22 cellular contexts compared by ENCODE assay signal in genomic region chr5:96562614-96563013, GRCh38.
DNase-seq lines count a peak whose midpoint lies in the region; ATAC-seq and TF ChIP-seq lines count a peak whose summit lies in the region.
"Had no signal": no experiment of that assay in that cellular context is flagged by ENCODE, and none has a peak within 500 bp of the region (broad histone marks: within the 10 kb centered on the region; RNA-seq: fewer than 3 reads in every experiment).

No MANE protein-coding gene starts in this region.

- intact Hi-C loops in dorsolateral prefrontal cortex (cut with DNase I) (no loop called here), esophagus muscularis mucosa (cut with DNase I) (no loop called here)

- H3K4me1 Mint-ChIP-seq in osteocyte (ENCODE audit: unreplicated experiment) = peaks cover 34% of the 10 kb centered on the region
- peaks cover 16% of the 10 kb centered on the region for H3K4me1 Mint-ChIP-seq in mesothelial cell of epicardium

- no peaks in the 10 kb centered on the region for H3K9me3 ChIP-seq in GM23248 (ENCODE audit: low read depth)
- H3K9me3 ChIP-seq in fibroblast of lung (ENCODE audit: control insufficient read depth, insufficient read depth, low read depth, low read length) = no peaks in the 10 kb centered on the region
- H3K9me3 ChIP-seq in esophagus muscularis mucosa = no peaks in the 10 kb centered on the region
- H3K9me3 ChIP-seq: gastroesophageal sphincter, right lobe of liver had no signal

- H3K4me1 ChIP-seq in GM23248 (ENCODE audit: insufficient read depth) (peaks cover 40% of the 10 kb centered on the region), fibroblast of lung (ENCODE audit: control insufficient read depth, extremely low read depth, insufficient read depth, low read length) (peaks cover 16% of the 10 kb centered on the region), esophagus muscularis mucosa (peaks cover 0 to 9% (median 7%) of the 10 kb centered on the region in 4 donors)
- H3K4me1 ChIP-seq: neural progenitor cell, right lobe of liver had no signal

- H3K4me3 Mint-ChIP-seq in osteocyte (ENCODE audit: unreplicated experiment) (no peak overlapping the region), mesothelial cell of epicardium (no peak overlapping the region)
- H3K4me3 Mint-ChIP-seq: brain, neural progenitor cell had no signal

- no peak overlapping the region; the same call in 1 of the 2 replicates for H3K9ac ChIP-seq in GM23248
- no peak overlapping the region for H3K9ac ChIP-seq in fibroblast of lung (ENCODE audit: insufficient read depth, low read length)
- H3K9ac ChIP-seq: BLaER1, neural progenitor cell had no signal

- TF ChIP-seq POLR2A in esophagus muscularis mucosa (IDR thresholded peaks at IDR 0.05; ENCODE audit: low read depth) = no peak

- no peaks in the 10 kb centered on the region for H3K27me3 ChIP-seq in GM23248 (replicated peaks; ENCODE audit: insufficient read depth)
- H3K27me3 ChIP-seq in fibroblast of lung (ENCODE audit: control insufficient read depth, insufficient read depth, low read length) = no peaks in the 10 kb centered on the region
- H3K27me3 ChIP-seq in dorsolateral prefrontal cortex = no peaks in the 10 kb centered on the region
- H3K27me3 ChIP-seq in esophagus muscularis mucosa = no peaks in the 10 kb centered on the region
- H3K27me3 ChIP-seq: BLaER1, gastroesophageal sphincter, neural progenitor cell, right lobe of liver had no signal

- no peak for TF ChIP-seq EP300 in esophagus muscularis mucosa (IDR thresholded peaks at IDR 0.05)

- H3K4me2 ChIP-seq in GM23248 (ENCODE audit: unreplicated experiment) (peak overlapping the region; percentile 24), fibroblast of lung (ENCODE audit: extremely low read depth, insufficient read depth, low read length) (peak overlapping the region; percentile 35)
- H3K4me2 ChIP-seq: BLaER1, neural progenitor cell had no signal

- no peaks in the 10 kb centered on the region for H3K36me3 Mint-ChIP-seq in osteocyte (ENCODE audit: unreplicated experiment)
- H3K36me3 Mint-ChIP-seq in mesothelial cell of epicardium = no peaks in the 10 kb centered on the region
- H3K36me3 Mint-ChIP-seq: brain, neural progenitor cell had no signal

- no peaks in the 10 kb centered on the region for H3K36me3 ChIP-seq in GM23248 (ENCODE audit: low read depth)
- no peaks in the 10 kb centered on the region for H3K36me3 ChIP-seq in fibroblast of lung (ENCODE audit: control insufficient read depth, insufficient read depth, low read length)
- H3K36me3 ChIP-seq in esophagus muscularis mucosa = no peaks in the 10 kb centered on the region
- H3K36me3 ChIP-seq: BLaER1, gastroesophageal sphincter, neural progenitor cell, right lobe of liver had no signal

- no peaks in the 10 kb centered on the region for H3K9me2 ChIP-seq in GM23248 (ENCODE audit: insufficient read depth)

- in situ Hi-C loops in GM23248 (cut with MboI) = no loop called here

- H3K4me3 ChIP-seq in GM23248 (no peak overlapping the region), fibroblast of lung (replicated peaks in 1 of 4; ENCODE audit: control extremely low read depth in 1 of 4, insufficient read depth in 1 of 4, low read depth in 3 of 4, low read length in 4 of 4) (no peak overlapping the region), dorsolateral prefrontal cortex (no peak overlapping the region), esophagus muscularis mucosa (no peak overlapping the region)
- H3K4me3 ChIP-seq: BLaER1, gastroesophageal sphincter, neural progenitor cell, right lobe of liver had no signal

- H3F3A ChIP-seq in GM23248 (ENCODE audit: insufficient read depth) = peaks cover 36% of the 10 kb centered on the region

- DNase-seq in GM23248 = peak; percentile 62
- DNase-seq in fibroblast of lung (ENCODE audit: low read depth in 2 of 2) = peak in 1 of 2 donors; percentile 77
- DNase-seq in osteocyte (ENCODE audit: extremely low spot score, unreplicated experiment) = no peak
- no peak for DNase-seq in mesothelial cell of epicardium (ENCODE audit: low spot score in 2 of 2, unreplicated experiment in 2 of 2)
- DNase-seq in dorsolateral prefrontal cortex = no peak
- no peak for DNase-seq in stimulated activated naive CD4-positive, alpha-beta T cell (lab: John Stamatoyannopoulos, UW)
- no peak for DNase-seq in esophagus muscularis mucosa (ENCODE audit: extremely low spot score)
- DNase-seq: activated CD4-positive, alpha-beta T cell treated with anti-CD3 and anti-CD28 coated beads for 4 hours; activated naive CD4-positive, alpha-beta T cell treated with Interleukin-2 at 50 U/mL for 16 hours; DMS 273 treated with DMSO at 0.1 percent for 48 hours; effector CD4-positive, alpha-beta T cell; H7; NCI-H1694; right lobe of liver; SHP77; stimulated activated CD4-positive, alpha-beta T cell treated with anti-CD3 and anti-CD28 coated beads, Interleukin-2, amount 100 ng/mL, for 24 hours; T1000 had no signal

- H3K79me2 ChIP-seq in GM23248 (ENCODE audit: insufficient read depth) (no peaks in the 10 kb centered on the region), fibroblast of lung (ENCODE audit: control insufficient read depth, insufficient read depth, low read length) (no peaks in the 10 kb centered on the region)

- no peaks in the 10 kb centered on the region for H4K20me1 ChIP-seq in GM23248 (ENCODE audit: insufficient read depth)
- H4K20me1 ChIP-seq in fibroblast of lung (ENCODE audit: control insufficient read depth, extremely low read depth, insufficient read depth, low read length) = no peaks in the 10 kb centered on the region
- H4K20me1 ChIP-seq: BLaER1 had no signal

- H3K27ac ChIP-seq in GM23248 = peak overlapping the region; percentile 57
- no peak overlapping the region for H3K27ac ChIP-seq in fibroblast of lung (ENCODE audit: insufficient read depth, low read length)
- no peak overlapping the region for H3K27ac ChIP-seq in dorsolateral prefrontal cortex
- no peak overlapping the region for H3K27ac ChIP-seq in esophagus muscularis mucosa (replicated peaks in 1 of 4)
- H3K27ac ChIP-seq: BLaER1, gastroesophageal sphincter, neural progenitor cell, right lobe of liver had no signal

- peak; percentile 77 for ATAC-seq in SK-N-SH treated with all-trans-retinoic acid at 6 μM for 48 hours
- ATAC-seq: gastroesophageal sphincter, right lobe of liver had no signal

- TF ChIP-seq CTCF in fibroblast of lung (conservative IDR thresholded peaks at IDR 0.05 in 1 of 2, IDR thresholded peaks at IDR 0.05 in 1 of 2; ENCODE audit: low read depth in 1 of 2, low read length in 2 of 2) (no peak), osteocyte (IDR thresholded peaks at IDR 0.05) (no peak), mesothelial cell of epicardium (IDR thresholded peaks at IDR 0.05; ENCODE audit: unreplicated experiment) (no peak), dorsolateral prefrontal cortex (IDR thresholded peaks at IDR 0.05 in 54 of 56, conservative IDR thresholded peaks at IDR 0.05 in 2 of 56; ENCODE audit: low read depth in 1 of 56, partially characterized antibody in 56 of 56) (no peak), esophagus muscularis mucosa (IDR thresholded peaks at IDR 0.05) (no peak)

- H3K27ac Mint-ChIP-seq in osteocyte (ENCODE audit: unreplicated experiment) (peak overlapping the region; percentile 61), mesothelial cell of epicardium (no peak overlapping the region)
- H3K27ac Mint-ChIP-seq: brain, neural progenitor cell had no signal

- H2AFZ ChIP-seq in GM23248 (peak overlapping the region; percentile 33), fibroblast of lung (ENCODE audit: low read length) (no peak overlapping the region)
- H2AFZ ChIP-seq: neural progenitor cell had no signal

- H3K27me3 Mint-ChIP-seq in osteocyte (ENCODE audit: unreplicated experiment) (no peaks in the 10 kb centered on the region), mesothelial cell of epicardium (ENCODE audit: low read depth) (peaks cover 4% of the 10 kb centered on the region)

- no peaks in the 10 kb centered on the region for H3K9me3 Mint-ChIP-seq in osteocyte (ENCODE audit: unreplicated experiment)
- peaks cover 3% of the 10 kb centered on the region for H3K9me3 Mint-ChIP-seq in mesothelial cell of epicardium
- H3K9me3 Mint-ChIP-seq: neural progenitor cell had no signal

TF ChIP-seq in SK-N-SH treated with all-trans-retinoic acid at 6 μM for 48 hours, 23 proteins besides CTCF, POLR2A, EP300 and RAD21 (continues in another document):
- TF ChIP-seq OSR1 (CRISPR knock-in tag; IDR thresholded peaks at IDR 0.05) (no peak), ESRRG (CRISPR knock-in tag; IDR thresholded peaks at IDR 0.05) (no peak), POU6F1 (CRISPR knock-in tag; IDR thresholded peaks at IDR 0.05; ENCODE audit: borderline replicate concordance, low read depth) (no peak)
